8 cellular contexts compared by ENCODE assay signal in the genomic region with DNA sequence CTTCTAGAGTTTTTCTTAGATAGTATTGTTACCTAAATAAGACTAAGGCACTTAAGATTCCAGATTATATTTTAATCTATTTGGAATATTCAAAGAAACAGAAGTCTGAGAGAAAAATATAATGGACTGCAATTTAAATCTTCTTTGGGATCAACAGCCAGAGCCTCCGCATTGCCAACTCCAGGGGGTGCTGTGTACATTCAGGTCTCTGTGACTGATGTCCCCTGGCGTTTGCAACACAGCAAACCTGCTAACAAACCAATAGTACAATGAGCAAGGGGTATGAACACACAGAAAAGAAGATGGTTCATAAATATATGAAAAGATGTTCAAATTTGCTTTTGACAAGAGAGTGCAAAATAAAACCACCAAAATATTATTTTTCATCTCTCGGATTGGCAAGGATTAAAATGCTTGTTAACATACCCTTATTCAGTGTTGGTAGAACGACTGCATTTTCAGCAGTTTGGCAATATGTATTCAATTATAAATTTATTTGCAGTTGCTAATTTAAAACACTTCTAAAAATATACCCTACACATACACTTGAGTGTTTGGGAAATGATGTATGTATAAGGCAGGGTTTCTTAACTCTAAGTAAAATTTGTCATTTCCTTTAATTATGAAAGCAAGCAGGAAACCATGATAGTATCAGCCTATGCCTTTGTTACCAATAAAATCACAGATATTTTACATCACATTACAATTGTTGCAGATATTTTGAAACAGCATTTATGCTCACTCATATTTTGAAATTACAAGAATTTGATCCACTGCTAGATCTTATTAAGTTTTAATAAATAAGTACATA. TPM values are rescaled to one million over a fixed set of nuclear protein-coding genes. Genes with fewer than 3 reads are reported as not detected.
DNase-seq lines count a peak whose midpoint lies in the region; ATAC-seq, FAIRE-seq and TF ChIP-seq lines count a peak whose summit lies in the region.

No MANE protein-coding gene starts in this region.

- TF ChIP-seq CTCF in OCI-LY1 (IDR thresholded peaks at IDR 0.05; ENCODE audit: low read length) = peak; percentile 94
- peak; percentile 53 to 82 (median 78) for TF ChIP-seq CTCF in breast epithelium (IDR thresholded peaks at IDR 0.05)
- peak; percentile 91 for TF ChIP-seq CTCF in kidney (IDR thresholded peaks at IDR 0.05; ENCODE audit: borderline replicate concordance, extremely low read depth, insufficient read depth)

- TF ChIP-seq EP300 in Ishikawa (IDR thresholded peaks at IDR 0.05; ENCODE audit: borderline replicate concordance) = no peak

- H2AFZ ChIP-seq in OCI-LY1 (ENCODE audit: low read length) = no peak overlapping the region

- H3K36me3 ChIP-seq in OCI-LY1 (ENCODE audit: insufficient read depth, low read length) (no peaks in the 10 kb centered on the region), breast epithelium (no peaks in the 10 kb centered on the region), kidney (ENCODE audit: control insufficient read depth in 1 of 2, insufficient read depth in 2 of 2, low read length in 2 of 2) (no peaks in the 10 kb centered on the region)

- DNase-seq in G401 (ENCODE audit: low spot score) = peak; percentile 51
- DNase-seq in breast epithelium (ENCODE audit: low spot score in 2 of 2) = peak; percentile 62 to 69
- DNase-seq in kidney = peak; percentile 81
- peak; percentile 4 for DNase-seq in stimulated activated CD8-positive, alpha-beta memory T cell treated with anti-CD3 and anti-CD28 coated beads, Interleukin-4, amount 100 ng/mL, for 24 hours (ENCODE audit: low read depth)
- DNase-seq in effector CD8-positive, alpha-beta T cell (lab: John Stamatoyannopoulos, UW) = no peak

- H3K4me3 ChIP-seq in OCI-LY1 (ENCODE audit: low read depth, low read length, poor library complexity, severe bottlenecking) (no peak overlapping the region), breast epithelium (no peak overlapping the region), kidney (ENCODE audit: low read length in 2 of 2) (no peak overlapping the region)

- ATAC-seq in GM21528 (IDR thresholded peaks at IDR 0.05; ENCODE audit: low FRiP score, unreplicated experiment) = peak; percentile 88

- no peak overlapping the region for H3K4me2 ChIP-seq in OCI-LY1 (ENCODE audit: low read length)

- H3K4me1 ChIP-seq in OCI-LY1 (ENCODE audit: insufficient read depth, low read length, severe bottlenecking) (no peaks in the 10 kb centered on the region), breast epithelium (peaks cover 0 to 6% of the 10 kb centered on the region in 2 donors), kidney (ENCODE audit: control insufficient read depth in 1 of 2, insufficient read depth in 1 of 2, low read depth in 1 of 2, low read length in 2 of 2) (peaks cover 0 to 5% of the 10 kb centered on the region in 2 donors)

- TF ChIP-seq RAD21 in Ishikawa (IDR thresholded peaks at IDR 0.05; ENCODE audit: low read depth) = peak; percentile 91

- intact Hi-C loops in breast epithelium (cut with DNase I; ENCODE audit: low total_unique reads) (no loop called here), kidney (cut with DNase I) (loop anchor here (10.0 kb wide), 1 partner anchor 81 kb away; a partner anchor contains a TSS)

- H3K27ac ChIP-seq in OCI-LY1 (ENCODE audit: low read depth, low read length, poor library complexity, severe bottlenecking) = no peak overlapping the region
- H3K27ac ChIP-seq in breast epithelium = no peak overlapping the region
- H3K27ac ChIP-seq in kidney (ENCODE audit: low read depth in 2 of 2, low read length in 2 of 2) = no peak overlapping the region

- no peak for TF ChIP-seq POLR2A in breast epithelium (IDR thresholded peaks at IDR 0.05)

- no peaks in the 10 kb centered on the region for H3F3A ChIP-seq in OCI-LY1 (ENCODE audit: insufficient read depth, low read length)

- peak; percentile 79 for FAIRE-seq in kidney (lab: Jason Lieb, UNC)

- no peak overlapping the region for H3K9ac ChIP-seq in OCI-LY1 (ENCODE audit: low read length)
- H3K9ac ChIP-seq in kidney (ENCODE audit: low read length in 2 of 2) = no peak overlapping the region

- H3K27me3 ChIP-seq in OCI-LY1 (ENCODE audit: insufficient read depth, low read length) = peaks cover 4% of the 10 kb centered on the region; the same call in 1 of the 2 replicates
- H3K27me3 ChIP-seq in breast epithelium = no peaks in the 10 kb centered on the region

- H3K9me3 ChIP-seq in OCI-LY1 (ENCODE audit: low read length) (no peaks in the 10 kb centered on the region), breast epithelium (no peaks in the 10 kb centered on the region), kidney (ENCODE audit: control insufficient read depth in 1 of 2, low read length in 2 of 2) (no peaks in the 10 kb centered on the region)

- H4K20me1 ChIP-seq in OCI-LY1 (ENCODE audit: insufficient read depth, low read length) = no peaks in the 10 kb centered on the region

- H3K79me2 ChIP-seq in OCI-LY1 (ENCODE audit: insufficient read depth, low read length) = no peaks in the 10 kb centered on the region

- in situ Hi-C loops in G401 (cut with HindIII; ENCODE audit: low sequenced_read_pairs) = no loop called here

- H3K9me2 ChIP-seq in OCI-LY1 (ENCODE audit: low read depth, low read length) = no peaks in the 10 kb centered on the region

TF ChIP-seq in Ishikawa, 13 proteins besides CTCF, POLR2A, EP300 and RAD21:
- TF ChIP-seq CEBPB (IDR thresholded peaks at IDR 0.05) = no peak
- no peak for TF ChIP-seq FOXM1 (IDR thresholded peaks at IDR 0.05; ENCODE audit: borderline replicate concordance, low read depth)
- TF ChIP-seq YY1 (IDR thresholded peaks at IDR 0.05; ENCODE audit: low read depth) = no peak
- TF ChIP-seq TEAD4 (IDR thresholded peaks at IDR 0.05) = peak; percentile 79

RNA-seq across cellular contexts. Expression of a gene that starts 16.1 kb away (rescaled TPM):
- total RNA-seq in G401 (2014; rRNA removed; shearing (Covaris generic)) = 1,040 and 1,132 TPM in 2 replicates
- total RNA-seq in breast epithelium (100 to 1,000 TPM in 2 of 3 donors, 10 to 100 TPM in 1; 48.5 to 559 (median 290) TPM), kidney (173 TPM)
- 101 TPM for polyA plus RNA-seq in kidney (ENCODE audit: insufficient read depth, low read depth, low replicate concordance)
